In genomic region chr4:36823199-36823967, GRCh38 we compare ENCODE assay signal across 23 cellular contexts.
DNase-seq lines count a peak whose midpoint lies in the region; ATAC-seq and TF ChIP-seq lines count a peak whose summit lies in the region.
"Had no signal": no experiment of that assay in that cellular context is flagged by ENCODE, and none has a peak within 500 bp of the region (broad histone marks: within the 10 kb centered on the region; RNA-seq: fewer than 3 reads in every experiment).

No MANE protein-coding gene starts in this region.

- H3K36me3 Mint-ChIP-seq in MCF 10A (ENCODE audit: insufficient read depth, unreplicated experiment), result no peaks in the 10 kb centered on the region
- H3K36me3 Mint-ChIP-seq in stimulated activated memory B cell treated with anti-CD40 and anti-IgM and Interleukin-4, amounts not matched to agents 10 μg/mL and 1 μg/mL and 100 μg/mL, for 72 hours, result no peaks in the 10 kb centered on the region
- H3K36me3 Mint-ChIP-seq in activated T-helper 1 cell treated with anti-CD3 and anti-CD28 coated beads, Interleukin-12 subunit alpha, Interleukin-12 subunit beta, Interleukin-2, Interleukin-4 antibody, amounts not matched to agents 30 ng/mL and 10 ng/mL and 1 ng/mL, durations not matched to agents 14 hours and 24 hours and 36 hours (ENCODE audit: low read depth), result no peaks in the 10 kb centered on the region

- peaks cover 19% of the 10 kb centered on the region for H3K9me3 Mint-ChIP-seq in MCF 10A (ENCODE audit: unreplicated experiment)
- H3K9me3 Mint-ChIP-seq in stimulated activated memory B cell treated with anti-CD40 and anti-IgM and Interleukin-4, amounts not matched to agents 10 μg/mL and 1 μg/mL and 100 μg/mL, for 72 hours, result peaks cover 10% of the 10 kb centered on the region
- H3K9me3 Mint-ChIP-seq in activated T-helper 1 cell treated with anti-CD3 and anti-CD28 coated beads, Interleukin-12 subunit alpha, Interleukin-12 subunit beta, Interleukin-2, Interleukin-4 antibody, amounts not matched to agents 30 ng/mL and 10 ng/mL and 1 ng/mL, durations not matched to agents 14 hours and 24 hours and 36 hours, result no peaks in the 10 kb centered on the region

- intact Hi-C loops in MCF 10A (cut with micrococcal nuclease) (no loop called here), breast epithelium (cut with DNase I; ENCODE audit: low total_unique reads) (no loop called here)
- intact Hi-C loops in activated T-helper 1 cell treated with anti-CD3 and anti-CD28 coated beads, Interleukin-12 subunit alpha, Interleukin-12 subunit beta, Interleukin-2, Interleukin-4 antibody, amounts not matched to agents 30 ng/mL and 10 ng/mL and 1 ng/mL, durations not matched to agents 14 hours and 24 hours and 36 hours (cut with micrococcal nuclease), result no loop called here

- H3K36me3 ChIP-seq in breast epithelium (no peaks in the 10 kb centered on the region), KMS-11 (ENCODE audit: insufficient read depth) (no peaks in the 10 kb centered on the region), SJCRH30 (no peaks in the 10 kb centered on the region)
- H3K36me3 ChIP-seq: MG63 had no signal

- no peaks in the 10 kb centered on the region for H3K27me3 Mint-ChIP-seq in MCF 10A (ENCODE audit: insufficient read depth, unreplicated experiment)
- no peaks in the 10 kb centered on the region for H3K27me3 Mint-ChIP-seq in stimulated activated memory B cell treated with anti-CD40 and anti-IgM and Interleukin-4, amounts not matched to agents 10 μg/mL and 1 μg/mL and 100 μg/mL, for 72 hours
- no peaks in the 10 kb centered on the region for H3K27me3 Mint-ChIP-seq in activated T-helper 1 cell treated with anti-CD3 and anti-CD28 coated beads, Interleukin-12 subunit alpha, Interleukin-12 subunit beta, Interleukin-2, Interleukin-4 antibody, amounts not matched to agents 30 ng/mL and 10 ng/mL and 1 ng/mL, durations not matched to agents 14 hours and 24 hours and 36 hours (ENCODE audit: insufficient read depth)

- no peaks in the 10 kb centered on the region for H3K4me1 ChIP-seq in breast epithelium
- H3K4me1 ChIP-seq in KMS-11 (ENCODE audit: low read depth, poor library complexity, severe bottlenecking), result peaks cover 20% of the 10 kb centered on the region
- H3K4me1 ChIP-seq in SJCRH30, result peaks cover 3% of the 10 kb centered on the region; the same call in 1 of the 2 replicates
- H3K4me1 ChIP-seq: testis had no signal

- no peak overlapping the region for H3K9ac ChIP-seq in KMS-11

- no TSS peak for BruUV-seq in MCF 10A (replicated peaks; lab: Mats Ljungman, UMichigan)

- no peak overlapping the region for H3K4me3 ChIP-seq in breast epithelium
- H3K4me3 ChIP-seq in KMS-11 (IDR thresholded peaks at IDR 0.05; ENCODE audit: insufficient read depth, low read depth, low read length), result no peak overlapping the region
- H3K4me3 ChIP-seq in SJCRH30, result no peak overlapping the region
- H3K4me3 ChIP-seq: GM23338, MG63, testis had no signal

- no peaks in the 10 kb centered on the region for H3K79me2 ChIP-seq in KMS-11 (ENCODE audit: insufficient read depth, low read depth)

- H3K4me2 ChIP-seq in KMS-11, result peak overlapping the region; percentile 54; the same call in 1 of the 2 replicates
- H3K4me2 ChIP-seq: GM23338 had no signal

- H4K20me1 ChIP-seq in KMS-11 (ENCODE audit: insufficient read depth), result no peaks in the 10 kb centered on the region

- H3K9me3 ChIP-seq in breast epithelium, result no peaks in the 10 kb centered on the region
- H3K9me3 ChIP-seq in SJCRH30 (replicated peaks), result no peaks in the 10 kb centered on the region
- H3K9me3 ChIP-seq: MG63, testis had no signal

- peaks cover 9% of the 10 kb centered on the region for H3K4me1 Mint-ChIP-seq in MCF 10A (ENCODE audit: insufficient read depth, unreplicated experiment)
- H3K4me1 Mint-ChIP-seq in stimulated activated memory B cell treated with anti-CD40 and anti-IgM and Interleukin-4, amounts not matched to agents 10 μg/mL and 1 μg/mL and 100 μg/mL, for 72 hours, result no peaks in the 10 kb centered on the region
- H3K4me1 Mint-ChIP-seq in activated T-helper 1 cell treated with anti-CD3 and anti-CD28 coated beads, Interleukin-12 subunit alpha, Interleukin-12 subunit beta, Interleukin-2, Interleukin-4 antibody, amounts not matched to agents 30 ng/mL and 10 ng/mL and 1 ng/mL, durations not matched to agents 14 hours and 24 hours and 36 hours (ENCODE audit: low read depth), result no peaks in the 10 kb centered on the region
- H3K4me1 Mint-ChIP-seq: central memory CD8-positive, alpha-beta T cell had no signal

- DNase-seq in MCF 10A (ENCODE audit: unreplicated experiment) (peak; percentile 83), breast epithelium (ENCODE audit: low spot score in 2 of 2) (no peak), SJCRH30 (peak; percentile 75 to 79)
- no peak for DNase-seq in activated T-helper 1 cell treated with anti-CD3 and anti-CD28 coated beads, Interleukin-12 subunit alpha, Interleukin-12 subunit beta, Interleukin-2, Interleukin-4 antibody, amounts not matched to agents 30 ng/mL and 10 ng/mL and 1 ng/mL, durations not matched to agents 14 hours and 24 hours and 36 hours (ENCODE audit: low spot score)
- DNase-seq: activated CD4-positive, alpha-beta T cell treated with anti-CD3 and anti-CD28 coated beads, Interleukin-2, amount 50 U/mL, for 4 hours; activated naive CD4-positive, alpha-beta T cell; DND-41; erythroblast; foreskin melanocyte; hypothalamus; MG63; NCI-H2107; NCI-H82; stimulated activated CD4-positive, alpha-beta T cell treated with anti-CD3 and anti-CD28 coated beads, Interleukin-15, amount 100 ng/mL, for 24 hours; SW 1271; testis had no signal

- CTCF ChIA-PET in MCF 10A (lab: Yijun Ruan, JAX), result interaction anchor here (0.5 to 0.7 kb wide), 2 partner anchors 559 to 1082 kb away, joined by 3 read pairs; no protein-coding TSS in a partner anchor

- TF ChIP-seq POLR2A in breast epithelium (IDR thresholded peaks at IDR 0.05), result no peak

- ATAC-seq in stimulated activated memory B cell treated with anti-CD40 and anti-IgM and Interleukin-4, amounts not matched to agents 10 μg/mL and 1 μg/mL and 100 μg/mL, for 72 hours, result peak; percentile 41
- no peak for ATAC-seq in GM19455 (IDR thresholded peaks at IDR 0.05; ENCODE audit: unreplicated experiment)
- ATAC-seq in HG02884 (IDR thresholded peaks at IDR 0.05; ENCODE audit: unreplicated experiment), result no peak
- ATAC-seq: GM23338 had no signal

- H2AFZ ChIP-seq in KMS-11 (ENCODE audit: low read depth), result no peak overlapping the region
- H2AFZ ChIP-seq: GM23338 had no signal

- TF ChIP-seq CTCF in MCF 10A (IDR thresholded peaks at IDR 0.05; ENCODE audit: unreplicated experiment), result no peak
- TF ChIP-seq CTCF in breast epithelium (IDR thresholded peaks at IDR 0.05), result no peak
- TF ChIP-seq CTCF in KMS-11 (conservative IDR thresholded peaks at IDR 0.05; ENCODE audit: low read depth, low read length), result no peak

- peak overlapping the region; percentile 41 for H3K27ac Mint-ChIP-seq in MCF 10A (ENCODE audit: low read depth, unreplicated experiment)
- H3K27ac Mint-ChIP-seq in stimulated activated memory B cell treated with anti-CD40 and anti-IgM and Interleukin-4, amounts not matched to agents 10 μg/mL and 1 μg/mL and 100 μg/mL, for 72 hours, result no peak overlapping the region
- no peak overlapping the region for H3K27ac Mint-ChIP-seq in activated T-helper 1 cell treated with anti-CD3 and anti-CD28 coated beads, Interleukin-12 subunit alpha, Interleukin-12 subunit beta, Interleukin-2, Interleukin-4 antibody, amounts not matched to agents 30 ng/mL and 10 ng/mL and 1 ng/mL, durations not matched to agents 14 hours and 24 hours and 36 hours
- H3K27ac Mint-ChIP-seq: GM23338 had no signal

- POLR2A ChIA-PET in MCF 10A (lab: Yijun Ruan, JAX), result no interaction called here

- H3K27me3 ChIP-seq in breast epithelium (no peaks in the 10 kb centered on the region), KMS-11 (ENCODE audit: insufficient read depth, low read depth) (no peaks in the 10 kb centered on the region), SJCRH30 (0 out of 2 replicates have a peak, but pooled peaks cover 3% of the 10 kb centered on the region)
- H3K27me3 ChIP-seq: MG63, testis had no signal

- H3K27ac ChIP-seq in breast epithelium (no peak overlapping the region), KMS-11 (peak overlapping the region; percentile 30; the same call in 1 of the 2 replicates), SJCRH30 (no peak overlapping the region)
- H3K27ac ChIP-seq: RWPE1, testis had no signal

- H3K4me3 Mint-ChIP-seq in MCF 10A (ENCODE audit: unreplicated experiment), result peak overlapping the region; percentile 8
- H3K4me3 Mint-ChIP-seq in stimulated activated memory B cell treated with anti-CD40 and anti-IgM and Interleukin-4, amounts not matched to agents 10 μg/mL and 1 μg/mL and 100 μg/mL, for 72 hours, result no peak overlapping the region
- no peak overlapping the region for H3K4me3 Mint-ChIP-seq in activated T-helper 1 cell treated with anti-CD3 and anti-CD28 coated beads, Interleukin-12 subunit alpha, Interleukin-12 subunit beta, Interleukin-2, Interleukin-4 antibody, amounts not matched to agents 30 ng/mL and 10 ng/mL and 1 ng/mL, durations not matched to agents 14 hours and 24 hours and 36 hours
- H3K4me3 Mint-ChIP-seq: central memory CD8-positive, alpha-beta T cell; GM23338 had no signal

Comparison
In these comparisons a context has a peak if more than half of its experiments do, and no peak if none do; other contexts are left out.
1. DNase-seq: peak in MCF 10A (single experiment) and SJCRH30 (2 of 2); none in breast epithelium (0 of 2) and activated T-helper 1 cell treated with anti-CD3 and anti-CD28 coated beads, Interleukin-12 subunit alpha, Interleukin-12 subunit beta, Interleukin-2, Interleukin-4 antibody, amounts not matched to agents 30 ng/mL and 10 ng/mL and 1 ng/mL, durations not matched to agents 14 hours and 24 hours and 36 hours (single experiment).